Comparison of ENCODE assay signal across 20 cellular contexts in genomic region chr10:103985726-103986125, GRCh38. TPM values are rescaled to one million over a fixed set of nuclear protein-coding genes. Genes with fewer than 3 reads are reported as not detected.
DNase-seq lines count a peak whose midpoint lies in the region; ATAC-seq, FAIRE-seq and TF ChIP-seq lines count a peak whose summit lies in the region.
"Had no signal": no experiment of that assay in that cellular context is flagged by ENCODE, and none has a peak within 500 bp of the region (broad histone marks: within the 10 kb centered on the region; RNA-seq: fewer than 3 reads in every experiment).

No MANE protein-coding gene starts in this region.

- TF ChIP-seq RAD21 in IMR-90 (IDR thresholded peaks at IDR 0.05; ENCODE audit: low read length) = no peak

- CTCF ChIA-PET in IMR-90 (lab: Yijun Ruan, JAX) (interaction anchor here (1.1 kb wide), 1 partner anchor 98 kb away, joined by 3 read pairs; no protein-coding TSS in a partner anchor), endothelial cell of umbilical vein (lab: Charles Lee) (interaction anchor here (0.7 to 0.9 kb wide), 2 partner anchors 35 to 40 kb away, joined by 3 read pairs; no protein-coding TSS in a partner anchor)

- peak; percentile 42; the same call in 1 of the 2 replicates for ATAC-seq in IMR-90 (ENCODE audit: low read depth)
- ATAC-seq in HG03097 (IDR thresholded peaks at IDR 0.05; ENCODE audit: low FRiP score, unreplicated experiment) = no peak
- ATAC-seq in mucosa of descending colon = no peak
- ATAC-seq: PC-3 had no signal

- H3K9me3 ChIP-seq in IMR-90 (ENCODE audit: control insufficient read depth, insufficient read depth, low read length) = no peaks in the 10 kb centered on the region
- H3K9me3 ChIP-seq in endothelial cell of umbilical vein (replicated peaks; ENCODE audit: control insufficient read depth, insufficient read depth, low read length) = no peaks in the 10 kb centered on the region
- no peaks in the 10 kb centered on the region for H3K9me3 ChIP-seq in mesenchymal stem cell (ENCODE audit: control insufficient read depth, low read length)
- no peaks in the 10 kb centered on the region for H3K9me3 ChIP-seq in mucosa of descending colon
- H3K9me3 ChIP-seq: MG63 had no signal

- dilution Hi-C loops in IMR-90 (cut with HindIII; ENCODE audit: low sequenced_read_pairs, unreplicated experiment) = no loop called here
- dilution Hi-C loops in endothelial cell of umbilical vein (cut with MboI; ENCODE audit: extremely low pct_ligation_motif_present, low sequenced_read_pairs) = no loop called here

- no peak overlapping the region for H4K8ac ChIP-seq in IMR-90 (ENCODE audit: low read depth in 2 of 2, low read length in 2 of 2)
- H4K8ac ChIP-seq in mesenchymal stem cell (ENCODE audit: low read length) = no peak overlapping the region

- H2AK9ac ChIP-seq in IMR-90 (replicated peaks; ENCODE audit: low read depth, low read length, poor library complexity) = no peak overlapping the region

- no peak overlapping the region for H4K5ac ChIP-seq in IMR-90 (ENCODE audit: low read depth, low read length)

- no peak overlapping the region for H2AFZ ChIP-seq in IMR-90 (replicated peaks; ENCODE audit: low read length, poor library complexity)
- no peak overlapping the region for H2AFZ ChIP-seq in endothelial cell of umbilical vein (ENCODE audit: low read depth, low read length)
- H2AFZ ChIP-seq in mesenchymal stem cell (ENCODE audit: low read depth, low read length) = no peak overlapping the region

- H3K14ac ChIP-seq in IMR-90 (replicated peaks; ENCODE audit: low read depth, low read length) (no peak overlapping the region), mesenchymal stem cell (ENCODE audit: low read length in 2 of 2) (no peak overlapping the region)

- H3K27me3 ChIP-seq in IMR-90 (ENCODE audit: control insufficient read depth, insufficient read depth, low read length) (no peaks in the 10 kb centered on the region), endothelial cell of umbilical vein (ENCODE audit: control insufficient read depth in 2 of 2, insufficient read depth in 2 of 2, low read length in 2 of 2) (no peaks in the 10 kb centered on the region), mesenchymal stem cell (ENCODE audit: control insufficient read depth in 1 of 2, insufficient read depth in 1 of 2, low read length in 2 of 2) (no peaks in the 10 kb centered on the region)
- H3K27me3 ChIP-seq: MG63 had no signal

- peaks cover 91% of the 10 kb centered on the region for H3K79me2 ChIP-seq in endothelial cell of umbilical vein (ENCODE audit: control insufficient read depth, insufficient read depth, low read length)

- in situ Hi-C loops in IMR-90 (cut with MboI; ENCODE audit: low sequenced_read_pairs) = no loop called here

- H2BK120ac ChIP-seq in IMR-90 (ENCODE audit: low read depth, low read length) (no peak overlapping the region), mesenchymal stem cell (ENCODE audit: low read depth, low read length) (no peak overlapping the region)

- H3K56ac ChIP-seq in IMR-90 (ENCODE audit: extremely low read depth, insufficient read depth, low read length) = no peak overlapping the region

- POLR2A ChIA-PET in IMR-90 (lab: Charles Lee; ENCODE audit: unreplicated experiment) = no interaction called here
- POLR2A ChIA-PET in endothelial cell of umbilical vein (lab: Charles Lee) = interaction anchor here (0.6 to 1.2 kb wide), 2 partner anchors 10 to 15 kb away, joined by 3 to 8 read pairs; no protein-coding TSS in a partner anchor

- H3K4me2 ChIP-seq in IMR-90 (ENCODE audit: low read depth, low read length) = peak overlapping the region; percentile 66
- H3K4me2 ChIP-seq in endothelial cell of umbilical vein (ENCODE audit: insufficient read depth, low read length) = no peak overlapping the region
- no peak overlapping the region for H3K4me2 ChIP-seq in mesenchymal stem cell (ENCODE audit: low read length, poor library complexity, severe bottlenecking)

- no peak for TF ChIP-seq POLR2A in IMR-90 (IDR thresholded peaks at IDR 0.05; ENCODE audit: low read depth, low read length)
- no peak for TF ChIP-seq POLR2A in endothelial cell of umbilical vein (IDR thresholded peaks at IDR 0.05; ENCODE audit: low read depth, low read length)

- peaks cover 18% of the 10 kb centered on the region for H3K9me1 ChIP-seq in IMR-90 (ENCODE audit: insufficient read depth, low read length)
- H3K9me1 ChIP-seq in endothelial cell of umbilical vein (replicated peaks; ENCODE audit: control insufficient read depth, extremely low read depth, insufficient read depth, low read length) = no peaks in the 10 kb centered on the region

- no peak overlapping the region for H4K91ac ChIP-seq in IMR-90 (ENCODE audit: insufficient read depth, low read depth, low read length)
- no peak overlapping the region for H4K91ac ChIP-seq in mesenchymal stem cell (ENCODE audit: low read length)

- H2BK15ac ChIP-seq in IMR-90 (ENCODE audit: low read depth, low read length) (no peak overlapping the region), mesenchymal stem cell (ENCODE audit: low read depth, poor library complexity, severe bottlenecking) (no peak overlapping the region)

- H2BK5ac ChIP-seq in IMR-90 (ENCODE audit: low read depth, low read length, poor library complexity, severe bottlenecking) (no peak overlapping the region), mesenchymal stem cell (ENCODE audit: low read depth, low read length, poor library complexity, severe bottlenecking) (no peak overlapping the region)

- no TSS peak for BruUV-seq in IMR-90 (replicated peaks; lab: Mats Ljungman, UMichigan)
- no TSS peak for BruUV-seq in endothelial cell of umbilical vein (replicated peaks; lab: Mats Ljungman, UMichigan)

- H3K27ac ChIP-seq in IMR-90 (ENCODE audit: insufficient read depth, low read length) = no peak overlapping the region
- no peak overlapping the region for H3K27ac ChIP-seq in endothelial cell of umbilical vein (ENCODE audit: insufficient read depth, low read depth, low read length)
- H3K27ac ChIP-seq in mesenchymal stem cell (ENCODE audit: low read length, poor library complexity, severe bottlenecking) = no peak overlapping the region
- H3K27ac ChIP-seq: HL-60 had no signal

- no peak overlapping the region for H3K4me3 ChIP-seq in IMR-90 (ENCODE audit: insufficient read depth, low read depth, low read length)
- H3K4me3 ChIP-seq in endothelial cell of umbilical vein (replicated peaks in 1 of 3; ENCODE audit: insufficient read depth in 1 of 3, low read depth in 1 of 3, low read length in 3 of 3) = no peak overlapping the region
- no peak overlapping the region for H3K4me3 ChIP-seq in mesenchymal stem cell (ENCODE audit: insufficient read depth in 1 of 2, low read depth in 1 of 2, low read length in 2 of 2)
- no peak overlapping the region for H3K4me3 ChIP-seq in mucosa of descending colon
- H3K4me3 ChIP-seq: MG63 had no signal

- no peak overlapping the region for H3K18ac ChIP-seq in IMR-90 (ENCODE audit: low read depth, low read length)
- no peak overlapping the region for H3K18ac ChIP-seq in mesenchymal stem cell (ENCODE audit: low read depth in 1 of 2, low read length in 2 of 2)

- intact Hi-C loops in IMR-90 (cut with micrococcal nuclease) (no loop called here), endothelial cell of umbilical vein (cut with micrococcal nuclease) (no loop called here), mucosa of descending colon (cut with DNase I, micrococcal nuclease) (no loop called here)

- no peak overlapping the region for H3K4ac ChIP-seq in IMR-90 (ENCODE audit: low read depth, low read length)
- no peak overlapping the region for H3K4ac ChIP-seq in mesenchymal stem cell (ENCODE audit: low read depth in 1 of 2, low read length in 2 of 2)

- H3K23ac ChIP-seq in IMR-90 (ENCODE audit: low read depth, low read length) (no peak overlapping the region), mesenchymal stem cell (ENCODE audit: low read length in 2 of 2) (no peak overlapping the region)

- no peak for TF ChIP-seq CTCF in IMR-90 (conservative IDR thresholded peaks at IDR 0.05; ENCODE audit: low read depth, low read length)
- no peak for TF ChIP-seq CTCF in endothelial cell of umbilical vein (IDR thresholded peaks at IDR 0.05; ENCODE audit: extremely low read depth in 1 of 2, insufficient read depth in 1 of 2, low read depth in 1 of 2, low read length in 2 of 2)
- no peak for TF ChIP-seq CTCF in mucosa of descending colon (IDR thresholded peaks at IDR 0.05)

- peak; percentile 17 for DNase-seq in AG08396 (ENCODE audit: low spot score)
- peak; percentile 65 for DNase-seq in IMR-90
- DNase-seq in endothelial cell of umbilical vein (ENCODE audit: low read depth, low spot score) = no peak
- DNase-seq in mesenchymal stem cell = peak; percentile 39
- DNase-seq in cortex of kidney (lab: John Stamatoyannopoulos, UW) = no peak
- DNase-seq in mucosa of descending colon = no peak
- DNase-seq in stimulated activated CD4-positive, alpha-beta T cell treated with anti-CD3 and anti-CD28 coated beads, Interleukin-2, amount 100 ng/mL, for 48 hours = no peak
- DNase-seq: AML-193; CD4-positive, CD25-positive, alpha-beta regulatory T cell; DMS53; GDM1; H9; KBM-7; MG63; NCI-H187 treated with DMSO at 0.1 percent for 48 hours; NCI-H446; NCI-H748 treated with DMSO at 0.1 percent for 48 hours; PC-3 had no signal

- H3K79me1 ChIP-seq in IMR-90 (ENCODE audit: low read depth in 1 of 2, low read length in 2 of 2) = peaks cover 20 to 64% of the 10 kb centered on the region in 2 experiments
- H3K79me1 ChIP-seq in mesenchymal stem cell (replicated peaks; ENCODE audit: low read length, poor library complexity, severe bottlenecking) = peaks cover 7% of the 10 kb centered on the region

- peaks cover 33% of the 10 kb centered on the region for H4K20me1 ChIP-seq in IMR-90 (ENCODE audit: insufficient read depth, low read length)
- H4K20me1 ChIP-seq in endothelial cell of umbilical vein (replicated peaks; ENCODE audit: control insufficient read depth, extremely low read depth, insufficient read depth, low read length) = peaks cover 3% of the 10 kb centered on the region

- no peak overlapping the region for H2BK12ac ChIP-seq in mesenchymal stem cell (ENCODE audit: low read length in 2 of 2)

- no peak for FAIRE-seq in endothelial cell of umbilical vein (lab: Jason Lieb, UNC)

- H2BK20ac ChIP-seq in IMR-90 (ENCODE audit: low read depth, low read length) = no peak overlapping the region

- H2AK5ac ChIP-seq in IMR-90 (ENCODE audit: low read depth, low read length) (no peak overlapping the region), mesenchymal stem cell (ENCODE audit: low read length, severe bottlenecking) (no peak overlapping the region)

- H3K4me1 ChIP-seq in IMR-90 (ENCODE audit: control insufficient read depth, insufficient read depth, low read length) = peaks cover 17% of the 10 kb centered on the region
- peaks cover 50% of the 10 kb centered on the region for H3K4me1 ChIP-seq in endothelial cell of umbilical vein (ENCODE audit: control insufficient read depth, extremely low read depth, insufficient read depth, low read length)
- H3K4me1 ChIP-seq in mesenchymal stem cell (ENCODE audit: control insufficient read depth, insufficient read depth, low read depth, low read length) = peaks cover 2% of the 10 kb centered on the region
- H3K4me1 ChIP-seq in mucosa of descending colon (ENCODE audit: low read depth) = peaks cover 11% of the 10 kb centered on the region

- H3K9ac ChIP-seq in IMR-90 (ENCODE audit: low read depth, low read length) (no peak overlapping the region), endothelial cell of umbilical vein (replicated peaks; ENCODE audit: extremely low read depth, insufficient read depth, low read length) (no peak overlapping the region), mesenchymal stem cell (ENCODE audit: low read length) (no peak overlapping the region)

- H3K36me3 ChIP-seq in IMR-90 (ENCODE audit: control insufficient read depth, insufficient read depth, low read length) (no peaks in the 10 kb centered on the region), endothelial cell of umbilical vein (ENCODE audit: control insufficient read depth in 2 of 2, extremely low read depth in 1 of 2, insufficient read depth in 2 of 2, low read length in 2 of 2) (no peaks in the 10 kb centered on the region), mesenchymal stem cell (ENCODE audit: control insufficient read depth in 1 of 2, insufficient read depth in 2 of 2, low read depth in 1 of 2, low read length in 2 of 2) (peaks cover 0 to 7% of the 10 kb centered on the region in 2 experiments), mucosa of descending colon (ENCODE audit: low read depth) (no peaks in the 10 kb centered on the region)
- H3K36me3 ChIP-seq: MG63 had no signal

RNA-seq across cellular contexts. Expression of gene SLK, which starts 18.8 kb away (rescaled TPM):
- total RNA-seq in IMR-90 (2012; rRNA removed) (21.5 and 54.2 TPM in 2 replicates), endothelial cell of umbilical vein (31.8 and 36.0 TPM in 2 replicates), mucosa of descending colon (10 to 100 TPM; 45.7 to 75.8 (median 46.7) TPM)
- polyA plus RNA-seq in IMR-90 (2012; rRNA removed) (6.0 and 8.1 TPM in 2 replicates), endothelial cell of umbilical vein (2.6 and 4.5 TPM in 2 replicates)
- 0.52 and 0.96 TPM in 2 replicates for polyA plus RNA-seq in IMR-90 (2012; cell fraction: cytosol; rRNA removed)
- 0.30 and 3.6 TPM in 2 replicates for polyA plus RNA-seq in IMR-90 (2012; cell fraction: nucleus; rRNA removed; ENCODE audit: low replicate concordance)
- polyA plus RNA-seq in endothelial cell of umbilical vein (2011; cell fraction: cytosol; rRNA removed) = 8.0 and 8.8 TPM in 2 replicates
- 11.3 and 18.1 TPM in 2 replicates for polyA plus RNA-seq in endothelial cell of umbilical vein (2011; cell fraction: nucleus; rRNA removed)
- polyA plus RNA-seq in endothelial cell of umbilical vein (2012) = 30.6 and 41.5 TPM in 2 replicates
- 8.3 and 10.4 TPM in 2 replicates for polyA minus RNA-seq in endothelial cell of umbilical vein
- polyA minus RNA-seq in endothelial cell of umbilical vein (2011; cell fraction: cytosol; rRNA and poly(A)+ RNA removed) = 25.1 TPM
- polyA minus RNA-seq in endothelial cell of umbilical vein (2011; cell fraction: nucleus; rRNA and poly(A)+ RNA removed) = 12.6 and 14.6 TPM in 2 replicates
- 29.7 TPM for polyA plus RNA-seq in mesenchymal stem cell (2013, experiment 1 of 2)
- 29.4 TPM for polyA plus RNA-seq in mesenchymal stem cell (2013, experiment 2 of 2)

Comparison
In these comparisons a context has a peak if more than half of its experiments do, and no peak if none do; other contexts are left out.
1. DNase-seq: peak in AG08396 (single experiment), IMR-90 (single experiment) and mesenchymal stem cell (single experiment); none in endothelial cell of umbilical vein (single experiment), cortex of kidney (single experiment), mucosa of descending colon (0 of 3) and stimulated activated CD4-positive, alpha-beta T cell treated with anti-CD3 and anti-CD28 coated beads, Interleukin-2, amount 100 ng/mL, for 48 hours (0 of 2).